16 cellular contexts compared by ENCODE assay signal in the genomic region with DNA sequence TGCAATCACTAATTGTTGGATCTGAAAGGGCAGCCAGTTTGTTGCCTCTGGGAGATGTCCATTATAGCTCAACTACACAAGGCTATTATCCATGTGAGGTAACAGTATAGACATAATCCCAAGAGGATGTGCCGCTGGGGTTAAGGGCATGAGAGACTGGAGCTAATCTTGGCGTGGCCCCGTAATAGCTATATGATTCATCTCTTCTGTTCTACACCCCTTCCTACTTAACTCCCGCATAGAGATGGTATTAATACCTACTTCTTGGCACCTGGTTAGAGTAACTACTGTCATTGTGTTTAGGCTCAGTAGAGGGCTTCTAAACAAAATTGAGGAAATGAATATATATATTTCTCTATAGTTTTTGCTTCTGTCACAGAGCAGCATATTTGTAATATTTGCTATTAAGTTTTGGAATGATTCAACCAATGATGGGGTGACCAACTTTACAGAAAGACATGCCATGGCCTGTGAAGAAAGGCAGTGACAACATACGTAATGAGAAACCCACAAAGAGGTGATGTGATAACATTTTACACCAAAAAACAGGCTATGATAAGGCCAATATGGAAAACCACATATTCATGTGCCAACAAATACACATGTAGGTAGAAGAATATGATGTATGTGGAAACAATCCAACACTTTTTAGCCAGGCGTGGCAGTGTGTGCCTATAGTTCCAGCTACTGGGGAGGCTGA.
"Had no signal": no experiment of that assay in that cellular context is flagged by ENCODE, and none has a peak within 500 bp of the region (broad histone marks: within the 10 kb centered on the region; RNA-seq: fewer than 3 reads in every experiment).

No MANE protein-coding gene starts in this region.

- H3K4me3 Mint-ChIP-seq: endodermal cell; mesothelial cell of epicardium; natural killer cell treated with Interleukin-12 subunit alpha and Interleukin-12 subunit beta and Interleukin-15 and Interleukin-18, amount 100 ng/mL, for 72 hours had no signal

- H3K9me3 ChIP-seq: gastrocnemius medialis, heart right ventricle, psoas muscle, sigmoid colon had no signal

- H3K36me3 ChIP-seq: gastrocnemius medialis, heart right ventricle, sigmoid colon had no signal

- H3K36me3 Mint-ChIP-seq: mesothelial cell of epicardium; natural killer cell treated with Interleukin-12 subunit alpha and Interleukin-12 subunit beta and Interleukin-15 and Interleukin-18, amount 100 ng/mL, for 72 hours had no signal

- H3K9me3 Mint-ChIP-seq: endodermal cell had no signal

- H3K27ac ChIP-seq: coronary artery, gastrocnemius medialis, heart right ventricle, psoas muscle, sigmoid colon had no signal

- H3K4me1 ChIP-seq: gastrocnemius medialis, psoas muscle had no signal

- H3K27me3 ChIP-seq: gastrocnemius medialis, heart right ventricle, sigmoid colon had no signal

- DNase-seq: effector CD4-positive, alpha-beta T cell; endodermal cell; gastrocnemius medialis; heart right ventricle; hypothalamus; psoas muscle; retina; sigmoid colon; small intestine; stimulated activated CD4-positive, alpha-beta T cell treated with anti-CD3 and anti-CD28 coated beads, Interleukin-2, amount 100 ng/mL, for 48 hours; stimulated activated naive CD4-positive, alpha-beta T cell treated with Interleukin-2 at 50 U/mL for 16 hours; trophoblast cell had no signal

- ATAC-seq: gastrocnemius medialis; heart right ventricle; left lobe of liver; natural killer cell treated with Interleukin-12 subunit alpha and Interleukin-12 subunit beta and Interleukin-15 and Interleukin-18, amount 100 ng/mL, for 72 hours; psoas muscle had no signal

- H3K4me3 ChIP-seq: coronary artery, gastrocnemius medialis, heart right ventricle, psoas muscle, sigmoid colon had no signal

- H3K27ac Mint-ChIP-seq: endodermal cell; mesothelial cell of epicardium; natural killer cell treated with Interleukin-12 subunit alpha and Interleukin-12 subunit beta and Interleukin-15 and Interleukin-18, amount 100 ng/mL, for 72 hours had no signal
